ENCODE assay signal across 9 cellular contexts in the genomic region with DNA sequence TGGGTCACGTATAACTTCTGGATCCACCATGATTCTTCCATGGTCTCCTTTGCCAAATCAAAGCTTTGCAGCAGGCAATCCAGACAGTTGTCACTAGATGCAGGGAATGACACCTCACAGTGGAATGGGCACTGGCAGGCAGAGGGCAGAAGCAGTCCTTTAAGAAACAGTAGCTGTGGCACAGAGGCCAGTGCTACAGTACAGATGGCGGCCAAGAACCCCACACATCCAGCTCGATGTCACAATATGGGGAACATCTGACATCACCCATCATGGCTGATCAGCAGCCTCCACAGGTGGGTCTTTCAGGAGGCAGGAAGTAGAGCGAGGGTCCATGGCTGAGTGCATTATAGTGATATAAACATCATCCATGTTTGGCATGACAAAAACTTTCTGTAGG. TPM values are rescaled to one million over a fixed set of nuclear protein-coding genes. Genes with fewer than 3 reads are reported as not detected.
A peak's percentile ranks its signal among the peaks of the same experiment; 100 is the strongest.
DNase-seq lines count a peak whose midpoint lies in the region; ATAC-seq and TF ChIP-seq lines count a peak whose summit lies in the region.
"Had no signal": no experiment of that assay in that cellular context is flagged by ENCODE, and none has a peak within 500 bp of the region (broad histone marks: within the 10 kb centered on the region; RNA-seq: fewer than 3 reads in every experiment).

No MANE protein-coding gene starts in this region.

- H3K79me2 ChIP-seq in DOHH2 (ENCODE audit: control insufficient read depth, low read length), result peaks cover 14% of the 10 kb centered on the region

- H3K4me1 Mint-ChIP-seq in activated naive CD8-positive, alpha-beta T cell treated with anti-CD3 and anti-CD28 coated beads, Interleukin-2, amount 50 U/mL, for 24 hours, result peaks cover 22% of the 10 kb centered on the region
- peaks cover 15 to 27% (median 24%) of the 10 kb centered on the region in 4 donors for H3K4me1 Mint-ChIP-seq in naive thymus-derived CD8-positive, alpha-beta T cell

- no peaks in the 10 kb centered on the region for H3K9me2 ChIP-seq in DOHH2 (replicated peaks; ENCODE audit: control insufficient read depth, low read length)

- peak overlapping the region; percentile 62 for H3K27ac Mint-ChIP-seq in activated naive CD8-positive, alpha-beta T cell treated with anti-CD3 and anti-CD28 coated beads, Interleukin-2, amount 50 U/mL, for 24 hours
- peak overlapping the region in 6 of 10 donors; percentile 21 to 80 (median 68) for H3K27ac Mint-ChIP-seq in naive thymus-derived CD8-positive, alpha-beta T cell

- no peak for ATAC-seq in activated naive CD8-positive, alpha-beta T cell treated with anti-CD3 and anti-CD28 coated beads, Interleukin-2, amount 50 U/mL, for 24 hours
- ATAC-seq in naive thymus-derived CD8-positive, alpha-beta T cell, result no peak
- no peak for ATAC-seq in GM18858 (IDR thresholded peaks at IDR 0.05; ENCODE audit: unreplicated experiment)
- no peak for ATAC-seq in HG03159 (IDR thresholded peaks at IDR 0.05; ENCODE audit: unreplicated experiment)

- no peaks in the 10 kb centered on the region for H3K27me3 ChIP-seq in DOHH2 (ENCODE audit: control insufficient read depth, low read length)

- H3K27ac ChIP-seq in DOHH2 (ENCODE audit: low read depth, low read length), result peak overlapping the region; percentile 90

- H3K4me3 Mint-ChIP-seq in activated naive CD8-positive, alpha-beta T cell treated with anti-CD3 and anti-CD28 coated beads, Interleukin-2, amount 50 U/mL, for 24 hours, result no peak overlapping the region
- H3K4me3 Mint-ChIP-seq in naive thymus-derived CD8-positive, alpha-beta T cell, result peak overlapping the region in 2 of 10 donors; percentile 44 to 67

- H4K20me1 ChIP-seq in DOHH2 (ENCODE audit: control insufficient read depth, insufficient read depth, low read depth, low read length), result no peaks in the 10 kb centered on the region

- no peak; the same call in 1 of the 2 replicates for TF ChIP-seq RAD21 in Ishikawa (IDR thresholded peaks at IDR 0.05; ENCODE audit: low read depth)

- H3F3A ChIP-seq in DOHH2 (ENCODE audit: control insufficient read depth, insufficient read depth), result peaks cover 48% of the 10 kb centered on the region

- POLR2A ChIA-PET in naive thymus-derived CD8-positive, alpha-beta T cell (lab: Charles Lee), result interaction anchor here (1.2 to 6.0 kb wide), 4 partner anchors 17 to 128 kb away, joined by 3 to 98 read pairs (median 5); a partner anchor contains a TSS

- H3K4me1 ChIP-seq in DOHH2 (ENCODE audit: control insufficient read depth, low read length), result peaks cover 21% of the 10 kb centered on the region

- H3K36me3 ChIP-seq in DOHH2 (ENCODE audit: control insufficient read depth, low read length), result peaks cover 35% of the 10 kb centered on the region

- H3K9me3 ChIP-seq in DOHH2 (ENCODE audit: control insufficient read depth, insufficient read depth, low read length), result no peaks in the 10 kb centered on the region

- no peak for TF ChIP-seq EP300 in Ishikawa (IDR thresholded peaks at IDR 0.05; ENCODE audit: borderline replicate concordance)

- TF ChIP-seq CTCF in DOHH2 (IDR thresholded peaks at IDR 0.05; ENCODE audit: low read depth, low read length, poor library complexity, severe bottlenecking), result no peak

- DNase-seq in activated naive CD8-positive, alpha-beta T cell treated with anti-CD3 and anti-CD28 coated beads, Interleukin-2, amount 50 U/mL, for 24 hours, result no peak
- no peak for DNase-seq in naive thymus-derived CD8-positive, alpha-beta T cell
- no peak for DNase-seq in HPDE6-E6E7 (ENCODE audit: extremely low spot score)
- DNase-seq in ureter (ENCODE audit: low spot score), result no peak
- DNase-seq: HCEC 1CT had no signal

- peaks cover 39% of the 10 kb centered on the region for H3K36me3 Mint-ChIP-seq in activated naive CD8-positive, alpha-beta T cell treated with anti-CD3 and anti-CD28 coated beads, Interleukin-2, amount 50 U/mL, for 24 hours (ENCODE audit: low read depth)
- H3K36me3 Mint-ChIP-seq in naive thymus-derived CD8-positive, alpha-beta T cell, result peaks cover 0 to 45% (median 2%) of the 10 kb centered on the region in 3 donors

- H3K4me3 ChIP-seq in DOHH2 (ENCODE audit: low read length), result no peak overlapping the region

- H3K4me2 ChIP-seq in DOHH2 (ENCODE audit: low read length), result no peak overlapping the region

- no peaks in the 10 kb centered on the region for H3K9me3 Mint-ChIP-seq in activated naive CD8-positive, alpha-beta T cell treated with anti-CD3 and anti-CD28 coated beads, Interleukin-2, amount 50 U/mL, for 24 hours
- H3K9me3 Mint-ChIP-seq in naive thymus-derived CD8-positive, alpha-beta T cell, result no peaks in the 10 kb centered on the region

- no peaks in the 10 kb centered on the region for H3K27me3 Mint-ChIP-seq in activated naive CD8-positive, alpha-beta T cell treated with anti-CD3 and anti-CD28 coated beads, Interleukin-2, amount 50 U/mL, for 24 hours
- no peaks in the 10 kb centered on the region for H3K27me3 Mint-ChIP-seq in naive thymus-derived CD8-positive, alpha-beta T cell

TF ChIP-seq in Ishikawa, 13 proteins besides CTCF, POLR2A, EP300 and RAD21:
- TF ChIP-seq, protein P1, sequence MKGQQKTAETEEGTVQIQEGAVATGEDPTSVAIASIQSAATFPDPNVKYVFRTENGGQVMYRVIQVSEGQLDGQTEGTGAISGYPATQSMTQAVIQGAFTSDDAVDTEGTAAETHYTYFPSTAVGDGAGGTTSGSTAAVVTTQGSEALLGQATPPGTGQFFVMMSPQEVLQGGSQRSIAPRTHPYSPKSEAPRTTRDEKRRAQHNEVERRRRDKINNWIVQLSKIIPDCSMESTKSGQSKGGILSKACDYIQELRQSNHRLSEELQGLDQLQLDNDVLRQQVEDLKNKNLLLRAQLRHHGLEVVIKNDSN (IDR thresholded peaks at IDR 0.05), result no peak
- TF ChIP-seq, protein P2, sequence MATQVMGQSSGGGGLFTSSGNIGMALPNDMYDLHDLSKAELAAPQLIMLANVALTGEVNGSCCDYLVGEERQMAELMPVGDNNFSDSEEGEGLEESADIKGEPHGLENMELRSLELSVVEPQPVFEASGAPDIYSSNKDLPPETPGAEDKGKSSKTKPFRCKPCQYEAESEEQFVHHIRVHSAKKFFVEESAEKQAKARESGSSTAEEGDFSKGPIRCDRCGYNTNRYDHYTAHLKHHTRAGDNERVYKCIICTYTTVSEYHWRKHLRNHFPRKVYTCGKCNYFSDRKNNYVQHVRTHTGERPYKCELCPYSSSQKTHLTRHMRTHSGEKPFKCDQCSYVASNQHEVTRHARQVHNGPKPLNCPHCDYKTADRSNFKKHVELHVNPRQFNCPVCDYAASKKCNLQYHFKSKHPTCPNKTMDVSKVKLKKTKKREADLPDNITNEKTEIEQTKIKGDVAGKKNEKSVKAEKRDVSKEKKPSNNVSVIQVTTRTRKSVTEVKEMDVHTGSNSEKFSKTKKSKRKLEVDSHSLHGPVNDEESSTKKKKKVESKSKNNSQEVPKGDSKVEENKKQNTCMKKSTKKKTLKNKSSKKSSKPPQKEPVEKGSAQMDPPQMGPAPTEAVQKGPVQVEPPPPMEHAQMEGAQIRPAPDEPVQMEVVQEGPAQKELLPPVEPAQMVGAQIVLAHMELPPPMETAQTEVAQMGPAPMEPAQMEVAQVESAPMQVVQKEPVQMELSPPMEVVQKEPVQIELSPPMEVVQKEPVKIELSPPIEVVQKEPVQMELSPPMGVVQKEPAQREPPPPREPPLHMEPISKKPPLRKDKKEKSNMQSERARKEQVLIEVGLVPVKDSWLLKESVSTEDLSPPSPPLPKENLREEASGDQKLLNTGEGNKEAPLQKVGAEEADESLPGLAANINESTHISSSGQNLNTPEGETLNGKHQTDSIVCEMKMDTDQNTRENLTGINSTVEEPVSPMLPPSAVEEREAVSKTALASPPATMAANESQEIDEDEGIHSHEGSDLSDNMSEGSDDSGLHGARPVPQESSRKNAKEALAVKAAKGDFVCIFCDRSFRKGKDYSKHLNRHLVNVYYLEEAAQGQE (IDR thresholded peaks at IDR 0.05; ENCODE audit: low read depth), result no peak
- TF ChIP-seq ZBTB7A (IDR thresholded peaks at IDR 0.05; ENCODE audit: low read depth) (no peak), TEAD4 (IDR thresholded peaks at IDR 0.05) (no peak), CEBPB (IDR thresholded peaks at IDR 0.05) (peak; percentile 35; the same call in 1 of the 2 replicates), YY1 (IDR thresholded peaks at IDR 0.05; ENCODE audit: low read depth) (no peak), FOXM1 (IDR thresholded peaks at IDR 0.05; ENCODE audit: borderline replicate concordance, low read depth) (no peak), EGR1 (IDR thresholded peaks at IDR 0.05) (no peak), TAF1 (IDR thresholded peaks at IDR 0.05; ENCODE audit: low read depth) (no peak), CREB1 (IDR thresholded peaks at IDR 0.05; ENCODE audit: low read depth) (no peak), TCF12 (IDR thresholded peaks at IDR 0.05; ENCODE audit: low read depth) (peak; percentile 28; the same call in 1 of the 2 replicates), NFIC (IDR thresholded peaks at IDR 0.05) (peak; percentile 13; the same call in 1 of the 2 replicates)
- TF ChIP-seq, protein P3, sequence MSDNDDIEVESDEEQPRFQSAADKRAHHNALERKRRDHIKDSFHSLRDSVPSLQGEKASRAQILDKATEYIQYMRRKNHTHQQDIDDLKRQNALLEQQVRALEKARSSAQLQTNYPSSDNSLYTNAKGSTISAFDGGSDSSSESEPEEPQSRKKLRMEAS (IDR thresholded peaks at IDR 0.05), result no peak
TF ChIP-seq in Ishikawa: peak in this region for 3.

RNA-seq across cellular contexts. Expression of a gene that starts 18.8 kb away (rescaled TPM):
- total RNA-seq in naive thymus-derived CD8-positive, alpha-beta T cell, result 10 to 100 TPM; 23.6 to 24.0 TPM
- polyA plus RNA-seq in naive thymus-derived CD8-positive, alpha-beta T cell, result 10 to 100 TPM in 2 of 3 donors, 1 to 10 TPM in 1; 9.3 to 21.2 (median 11.5) TPM
- total RNA-seq in ureter, result 49.2 TPM
